In genomic region chr14:69880051-69880487, GRCh38 we compare ENCODE assay signal across 10 cellular contexts. TPM values are rescaled to one million over a fixed set of nuclear protein-coding genes. Genes with fewer than 3 reads are reported as not detected.
A peak's percentile ranks its signal among the peaks of the same experiment; 100 is the strongest.
DNase-seq lines count a peak whose midpoint lies in the region; ATAC-seq and TF ChIP-seq lines count a peak whose summit lies in the region.
"Had no signal": no experiment of that assay in that cellular context is flagged by ENCODE, and none has a peak within 500 bp of the region (broad histone marks: within the 10 kb centered on the region; RNA-seq: fewer than 3 reads in every experiment).

No MANE protein-coding gene starts in this region.

- CTCF ChIA-PET in A673 (lab: Charles Lee) = no interaction called here

- peaks cover 0 to 44% (median 25%) of the 10 kb centered on the region in 5 donors for H3K27me3 ChIP-seq in subcutaneous abdominal adipose tissue (ENCODE audit: control insufficient read depth in 5 of 5, insufficient read depth in 4 of 5, low read length in 5 of 5)
- peaks cover 78% of the 10 kb centered on the region for H3K27me3 ChIP-seq in A673 (replicated peaks; ENCODE audit: insufficient read depth, low read depth, low read length, poor library complexity)

- no peaks in the 10 kb centered on the region for H3K36me3 ChIP-seq in subcutaneous abdominal adipose tissue (ENCODE audit: control insufficient read depth in 5 of 5, insufficient read depth in 5 of 5, low read length in 5 of 5)
- H3K36me3 ChIP-seq in A673 (ENCODE audit: insufficient read depth, low read length, poor library complexity, severe bottlenecking) = no peaks in the 10 kb centered on the region

- H3K9ac ChIP-seq in subcutaneous abdominal adipose tissue (ENCODE audit: low read length in 5 of 5) = no peak overlapping the region

- H3K27ac ChIP-seq in subcutaneous abdominal adipose tissue (ENCODE audit: low read depth, low read length) (no peak overlapping the region), A673 (ENCODE audit: low read depth, low read length, poor library complexity, severe bottlenecking) (no peak overlapping the region)

- H3K9me3 ChIP-seq in subcutaneous abdominal adipose tissue (ENCODE audit: control insufficient read depth in 5 of 5, low read length in 5 of 5) = no peaks in the 10 kb centered on the region
- no peaks in the 10 kb centered on the region for H3K9me3 ChIP-seq in A673 (ENCODE audit: low read depth, low read length, poor library complexity, severe bottlenecking)

- no TSS peak for BruUV-seq in A673 (replicated peaks; lab: Mats Ljungman, UMichigan)

- H3K4me3 ChIP-seq in WI38 (ENCODE audit: low read depth, low read length) (peak overlapping the region; percentile 69), subcutaneous abdominal adipose tissue (ENCODE audit: low read depth in 1 of 5, low read length in 5 of 5) (peak overlapping the region; percentile 29 to 57 (median 55)), A673 (ENCODE audit: low read depth, low read length, poor library complexity, severe bottlenecking) (no peak overlapping the region)

- TF ChIP-seq CTCF in WI38 (IDR thresholded peaks at IDR 0.05; ENCODE audit: low read depth, low read length) (no peak), A673 (conservative IDR thresholded peaks at IDR 0.05; ENCODE audit: low read depth, low read length) (no peak)

- H3K4me1 ChIP-seq in subcutaneous abdominal adipose tissue (ENCODE audit: control insufficient read depth in 5 of 5, insufficient read depth in 5 of 5, low read length in 5 of 5) = peaks cover 10 to 42% (median 30%) of the 10 kb centered on the region in 5 donors
- peaks cover 5% of the 10 kb centered on the region for H3K4me1 ChIP-seq in A673 (ENCODE audit: insufficient read depth, low read length, poor library complexity, severe bottlenecking)

- ATAC-seq in GM21390 (IDR thresholded peaks at IDR 0.05; ENCODE audit: unreplicated experiment) = no peak

- POLR2A ChIA-PET in A673 (lab: Charles Lee; ENCODE audit: low non-redundant PET) = no interaction called here

- intact Hi-C loops in A673 (cut with micrococcal nuclease; ENCODE audit: unreplicated experiment) = no loop called here

- peak; percentile 20 to 60 for DNase-seq in NCI-H2081 (lab: John Stamatoyannopoulos, UW)
- DNase-seq in NCI-H2081 treated with DMSO at 0.1 percent for 48 hours (lab: John Stamatoyannopoulos, UW) = no peak
- DNase-seq in iris pigment epithelial cell (ENCODE audit: low read depth) = peak; percentile 41
- no peak for DNase-seq in A673 (ENCODE audit: low spot score)
- DNase-seq in stimulated activated naive CD4-positive, alpha-beta T cell treated with Interleukin-2 at 50 U/mL for 16 hours (lab: John Stamatoyannopoulos, UW) = no peak
- DNase-seq: activated naive CD4-positive, alpha-beta T cell treated with anti-CD3 and anti-CD28 coated beads, Interleukin-2, amount 10 ng/mL, durations not matched to agents 7 days and 5 days; NK-92 treated with Interleukin-12 subunit alpha and Interleukin-12 subunit beta, amount 100 ng/mL, for 24 hours had no signal

RNA-seq across cellular contexts. Expression of gene SMOC1, which starts 0.9 kb away (rescaled TPM):
- total RNA-seq in A673 (2021) = not detected in 2 replicates

Comparison
In these comparisons a context has a peak if more than half of its experiments do, and no peak if none do; other contexts are left out.
1. DNase-seq: peak in NCI-H2081 (2 of 2) and iris pigment epithelial cell (single experiment); none in NCI-H2081 treated with DMSO at 0.1 percent for 48 hours (single experiment), A673 (single experiment) and stimulated activated naive CD4-positive, alpha-beta T cell treated with Interleukin-2 at 50 U/mL for 16 hours (single experiment).